In genomic region chr15:89243046-89243690, GRCh38 we compare ENCODE assay signal across 1 cellular context.
TF ChIP-seq lines count a peak whose summit lies in the region.

No MANE protein-coding gene starts in this region.

TF ChIP-seq in SK-N-SH, 30 proteins besides CTCF, POLR2A, EP300 and RAD21 (continued from another document):
- TF ChIP-seq, protein P1, sequence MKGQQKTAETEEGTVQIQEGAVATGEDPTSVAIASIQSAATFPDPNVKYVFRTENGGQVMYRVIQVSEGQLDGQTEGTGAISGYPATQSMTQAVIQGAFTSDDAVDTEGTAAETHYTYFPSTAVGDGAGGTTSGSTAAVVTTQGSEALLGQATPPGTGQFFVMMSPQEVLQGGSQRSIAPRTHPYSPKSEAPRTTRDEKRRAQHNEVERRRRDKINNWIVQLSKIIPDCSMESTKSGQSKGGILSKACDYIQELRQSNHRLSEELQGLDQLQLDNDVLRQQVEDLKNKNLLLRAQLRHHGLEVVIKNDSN (IDR thresholded peaks at IDR 0.05; ENCODE audit: borderline replicate concordance, low read depth) = no peak
- TF ChIP-seq EZH2phosphoT487 (IDR thresholded peaks at IDR 0.05; ENCODE audit: borderline replicate concordance, low read depth) (no peak), RXRA (IDR thresholded peaks at IDR 0.05; ENCODE audit: borderline replicate concordance, low read depth) (no peak), TCF12 (IDR thresholded peaks at IDR 0.05) (no peak), YY1 (IDR thresholded peaks at IDR 0.05; ENCODE audit: low read depth) (no peak), MAX (IDR thresholded peaks at IDR 0.05; ENCODE audit: low read depth) (no peak), MEF2A (IDR thresholded peaks at IDR 0.05; ENCODE audit: borderline replicate concordance, low read depth) (no peak)
